8 cellular contexts compared by ENCODE assay signal in the genomic region with DNA sequence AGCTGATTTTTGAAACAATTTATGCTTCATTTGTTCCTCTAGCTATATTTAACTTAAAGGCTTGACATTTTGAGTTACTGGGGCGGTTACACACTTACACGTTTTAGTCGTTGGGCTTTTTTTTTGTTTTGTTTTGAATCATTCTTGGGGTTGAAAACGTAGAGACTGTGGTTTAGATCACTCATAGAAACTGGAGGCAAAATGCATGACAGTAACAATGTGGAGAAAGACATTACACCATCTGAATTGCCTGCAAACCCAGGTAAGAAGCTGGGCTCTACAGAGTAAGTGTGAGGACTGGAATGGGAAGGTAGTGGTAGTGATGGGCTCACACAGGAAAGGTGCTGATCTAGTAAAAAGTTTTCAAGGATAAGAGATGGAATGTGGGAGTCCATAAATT. TPM values are rescaled to one million over a fixed set of nuclear protein-coding genes. Genes with fewer than 3 reads are reported as not detected.
DNase-seq lines count a peak whose midpoint lies in the region; ATAC-seq and TF ChIP-seq lines count a peak whose summit lies in the region.

Gene CLEC2D, plus strand, starts transcription at position 180 of the 400 bp plus-strand sequence. Its CDS starts 22 bp downstream, at position 202.

- H3K36me3 ChIP-seq in OCI-LY1 (ENCODE audit: insufficient read depth, low read length) (peaks cover 18% of the 10 kb centered on the region), mucosa of rectum (ENCODE audit: control insufficient read depth in 2 of 2, insufficient read depth in 2 of 2, low read length in 2 of 2) (peaks cover 0 to 6% of the 10 kb centered on the region in 2 donors)

- H3K27me3 Mint-ChIP-seq in CD14-positive monocyte (ENCODE audit: low read depth in 3 of 3): peaks cover 0 to 3% (median 0%) of the 10 kb centered on the region in 3 donors
- no peaks in the 10 kb centered on the region for H3K27me3 Mint-ChIP-seq in chondrocyte (ENCODE audit: low read depth)

- H3K4me2 ChIP-seq in OCI-LY1 (ENCODE audit: low read length): peak within 1 kb of the TSS; percentile 48

- H3K9ac ChIP-seq in OCI-LY1 (ENCODE audit: low read length) (peak within 1 kb of the TSS; percentile 42), mucosa of rectum (ENCODE audit: low read depth in 1 of 2, low read length in 2 of 2) (peak within 1 kb of the TSS in 1 of 2 donors; percentile 41)

- intact Hi-C loops in CD14-positive monocyte (cut with micrococcal nuclease): no loop called here

- H2AFZ ChIP-seq in OCI-LY1 (ENCODE audit: low read length): no peak within 1 kb of the TSS

- peak; percentile 67 for ATAC-seq in GM18499 (IDR thresholded peaks at IDR 0.05; ENCODE audit: insufficient read depth, unreplicated experiment)
- peak; percentile 31 for ATAC-seq in GM21737 (IDR thresholded peaks at IDR 0.05; ENCODE audit: unreplicated experiment)

- peaks cover 0 to 2% (median 0%) of the 10 kb centered on the region in 7 donors for H3K9me3 Mint-ChIP-seq in CD14-positive monocyte
- no peaks in the 10 kb centered on the region for H3K9me3 Mint-ChIP-seq in chondrocyte (ENCODE audit: low read depth)

- H3K79me2 ChIP-seq in OCI-LY1 (ENCODE audit: insufficient read depth, low read length): peaks cover 8% of the 10 kb centered on the region; the same call in 1 of the 2 replicates

- H3K4me1 Mint-ChIP-seq in CD14-positive monocyte (peaks cover 26% of the 10 kb centered on the region), chondrocyte (ENCODE audit: low read depth) (peaks cover 33% of the 10 kb centered on the region)

- H3F3A ChIP-seq in OCI-LY1 (ENCODE audit: insufficient read depth, low read length): no peaks in the 10 kb centered on the region

- H3K9me2 ChIP-seq in OCI-LY1 (ENCODE audit: low read depth, low read length): no peaks in the 10 kb centered on the region

- H3K4me1 ChIP-seq in OCI-LY1 (ENCODE audit: insufficient read depth, low read length, severe bottlenecking) (peaks cover 76% of the 10 kb centered on the region), mucosa of rectum (ENCODE audit: control insufficient read depth in 2 of 2, insufficient read depth in 2 of 2, low read length in 2 of 2) (peaks cover 0 to 2% of the 10 kb centered on the region in 2 donors)

- H4K20me1 ChIP-seq in OCI-LY1 (ENCODE audit: insufficient read depth, low read length): no peaks in the 10 kb centered on the region

- H3K27ac Mint-ChIP-seq in CD14-positive monocyte (peak within 1 kb of the TSS in 1 of 7 donors; percentile 55), chondrocyte (ENCODE audit: unreplicated experiment) (no peak within 1 kb of the TSS)

- no peak within 1 kb of the TSS for H3K4me3 Mint-ChIP-seq in CD14-positive monocyte
- no peak within 1 kb of the TSS for H3K4me3 Mint-ChIP-seq in chondrocyte (ENCODE audit: unreplicated experiment)

- TF ChIP-seq CTCF in OCI-LY1 (IDR thresholded peaks at IDR 0.05; ENCODE audit: low read length) (no peak), CD14-positive monocyte (IDR thresholded peaks at IDR 0.05) (no peak), chondrocyte (IDR thresholded peaks at IDR 0.05) (no peak)

- H3K9me3 ChIP-seq in OCI-LY1 (ENCODE audit: low read length) (no peaks in the 10 kb centered on the region), mucosa of rectum (ENCODE audit: control insufficient read depth in 2 of 2, low read length in 2 of 2) (no peaks in the 10 kb centered on the region)

- H3K27ac ChIP-seq in OCI-LY1 (ENCODE audit: low read depth, low read length, poor library complexity, severe bottlenecking): peak within 1 kb of the TSS; percentile 73
- H3K27ac ChIP-seq in mucosa of rectum (ENCODE audit: low read depth in 2 of 2, low read length in 2 of 2): peak within 1 kb of the TSS; percentile 20 to 43

- DNase-seq in NCI-H2227 (lab: John Stamatoyannopoulos, UW; ENCODE audit: unreplicated experiment) (no peak), CD14-positive monocyte (ENCODE audit: low spot score) (no peak), chondrocyte (ENCODE audit: low spot score) (no peak), HUDEP-2 (lab: John Stamatoyannopoulos, UW; ENCODE audit: unreplicated experiment in 76 of 76) (no peak)

- H3K4me3 ChIP-seq in OCI-LY1 (ENCODE audit: low read depth, low read length, poor library complexity, severe bottlenecking) (peak within 1 kb of the TSS; percentile 41), mucosa of rectum (ENCODE audit: low read length in 2 of 2) (peak within 1 kb of the TSS in 1 of 2 donors; percentile 51)

- H3K36me3 Mint-ChIP-seq in CD14-positive monocyte (peaks cover 42 to 64% of the 10 kb centered on the region in 2 donors), chondrocyte (ENCODE audit: low read depth) (peaks cover 2% of the 10 kb centered on the region)

- H3K27me3 ChIP-seq in OCI-LY1 (ENCODE audit: insufficient read depth, low read length): no peaks in the 10 kb centered on the region
- no peaks in the 10 kb centered on the region for H3K27me3 ChIP-seq in mucosa of rectum (ENCODE audit: control insufficient read depth in 2 of 2, insufficient read depth in 2 of 2, low read length in 2 of 2)

RNA-seq across cellular contexts. Expression of gene CLEC2D, which starts in this region (rescaled TPM):
- polyA plus RNA-seq in CD14-positive monocyte: 1 to 10 TPM; 2.5 to 3.9 TPM
- 3.7 to 5.1 TPM (median 4.6 TPM) in 3 replicates for total RNA-seq in chondrocyte
